23 cellular contexts compared by ENCODE assay signal in genomic region chr5:35880166-35880565, GRCh38. TPM values are rescaled to one million over a fixed set of nuclear protein-coding genes. Genes with fewer than 3 reads are reported as not detected.
A peak's percentile ranks its signal among the peaks of the same experiment; 100 is the strongest.
DNase-seq lines count a peak whose midpoint lies in the region; ATAC-seq and TF ChIP-seq lines count a peak whose summit lies in the region.
"Had no signal": no experiment of that assay in that cellular context is flagged by ENCODE, and none has a peak within 500 bp of the region (broad histone marks: within the 10 kb centered on the region; RNA-seq: fewer than 3 reads in every experiment).

No MANE protein-coding gene starts in this region.

- H3K27ac ChIP-seq in CD4-positive, alpha-beta T cell (ENCODE audit: low read depth, low read length): no peak overlapping the region
- H3K27ac ChIP-seq in body of pancreas: no peak overlapping the region
- H3K27ac ChIP-seq: esophagus squamous epithelium, left lung, testis, WERI-Rb-1 had no signal

- no peaks in the 10 kb centered on the region for H3K4me1 ChIP-seq in body of pancreas
- H3K4me1 ChIP-seq: testis had no signal

- no peaks in the 10 kb centered on the region for H3K27me3 ChIP-seq in CD4-positive, alpha-beta T cell (ENCODE audit: control insufficient read depth, insufficient read depth, low read length)
- H3K27me3 ChIP-seq in body of pancreas: no peaks in the 10 kb centered on the region
- H3K27me3 ChIP-seq: esophagus squamous epithelium, left lung, testis had no signal

- H3K27me3 Mint-ChIP-seq in T-helper 2 cell treated with Interferon-gamma antibody and Interleukin-4, amounts not matched to agents 5 μg/mL and 100 μg/mL, for 36 hours (ENCODE audit: low read depth): no peaks in the 10 kb centered on the region
- no peaks in the 10 kb centered on the region for H3K27me3 Mint-ChIP-seq in CD4-positive, alpha-beta T cell
- no peaks in the 10 kb centered on the region for H3K27me3 Mint-ChIP-seq in activated T-helper 2 cell treated with anti-CD3 and anti-CD28 coated beads, Interferon-gamma antibody, Interleukin-2, Interleukin-4, amounts not matched to agents 10 μg/mL and 5 μg/mL and 100 μg/mL, durations not matched to agents 14 hours and 24 hours and 36 hours (ENCODE audit: low read depth)

- WGBS in body of pancreas, 2 donors: 63 to 88% methylated on average over 1 of the region's 1 CpG

- no peak overlapping the region for H3K4me3 ChIP-seq in body of pancreas
- H3K4me3 ChIP-seq: esophagus squamous epithelium, left lung, testis had no signal

- TF ChIP-seq POLR2A in body of pancreas (IDR thresholded peaks at IDR 0.05): no peak

- POLR2A ChIA-PET in CD4-positive, alpha-beta T cell (lab: Charles Lee): interaction anchor here (0.7 to 5.9 kb wide), 25 partner anchors 7 to 229 kb away, joined by 3 to 104 read pairs (median 7); partner anchors contain the start of gene IL7R

- H3K4me3 Mint-ChIP-seq in T-helper 2 cell treated with Interferon-gamma antibody and Interleukin-4, amounts not matched to agents 5 μg/mL and 100 μg/mL, for 36 hours: no peak overlapping the region
- peak overlapping the region; percentile 46 for H3K4me3 Mint-ChIP-seq in CD4-positive, alpha-beta T cell
- no peak overlapping the region for H3K4me3 Mint-ChIP-seq in activated T-helper 2 cell treated with anti-CD3 and anti-CD28 coated beads, Interferon-gamma antibody, Interleukin-2, Interleukin-4, amounts not matched to agents 10 μg/mL and 5 μg/mL and 100 μg/mL, durations not matched to agents 14 hours and 24 hours and 36 hours (ENCODE audit: low read depth)

- no peaks in the 10 kb centered on the region for H3K9me3 ChIP-seq in CD4-positive, alpha-beta T cell (ENCODE audit: control insufficient read depth, low read length)
- H3K9me3 ChIP-seq in body of pancreas: no peaks in the 10 kb centered on the region
- H3K9me3 ChIP-seq: esophagus squamous epithelium, left lung, testis had no signal

- intact Hi-C loops in CD4-positive, alpha-beta T cell (cut with DNase I, micrococcal nuclease): loop anchor here in 1 of 2 experiments (5.0 kb wide), 1 partner anchor 42 kb away; no protein-coding TSS in a partner anchor
- intact Hi-C loops in activated T-helper 2 cell treated with anti-CD3 and anti-CD28 coated beads, Interferon-gamma antibody, Interleukin-2, Interleukin-4, amounts not matched to agents 10 μg/mL and 5 μg/mL and 100 μg/mL, durations not matched to agents 14 hours and 24 hours and 36 hours (cut with micrococcal nuclease): no loop called here
- intact Hi-C loops in left cardiac atrium (cut with DNase I) (no loop called here), body of pancreas (cut with DNase I) (no loop called here)

- peak overlapping the region; percentile 68 for H3K27ac Mint-ChIP-seq in T-helper 2 cell treated with Interferon-gamma antibody and Interleukin-4, amounts not matched to agents 5 μg/mL and 100 μg/mL, for 36 hours
- peak overlapping the region; percentile 65 for H3K27ac Mint-ChIP-seq in CD4-positive, alpha-beta T cell
- H3K27ac Mint-ChIP-seq in activated T-helper 2 cell treated with anti-CD3 and anti-CD28 coated beads, Interferon-gamma antibody, Interleukin-2, Interleukin-4, amounts not matched to agents 10 μg/mL and 5 μg/mL and 100 μg/mL, durations not matched to agents 14 hours and 24 hours and 36 hours: peak overlapping the region; percentile 40

- H3K36me3 Mint-ChIP-seq in T-helper 2 cell treated with Interferon-gamma antibody and Interleukin-4, amounts not matched to agents 5 μg/mL and 100 μg/mL, for 36 hours (ENCODE audit: low read depth): peaks cover 72% of the 10 kb centered on the region
- peaks cover 63% of the 10 kb centered on the region for H3K36me3 Mint-ChIP-seq in CD4-positive, alpha-beta T cell (ENCODE audit: low read depth)
- peaks cover 80% of the 10 kb centered on the region for H3K36me3 Mint-ChIP-seq in activated T-helper 2 cell treated with anti-CD3 and anti-CD28 coated beads, Interferon-gamma antibody, Interleukin-2, Interleukin-4, amounts not matched to agents 10 μg/mL and 5 μg/mL and 100 μg/mL, durations not matched to agents 14 hours and 24 hours and 36 hours (ENCODE audit: low read depth)

- H3K4me1 Mint-ChIP-seq in T-helper 2 cell treated with Interferon-gamma antibody and Interleukin-4, amounts not matched to agents 5 μg/mL and 100 μg/mL, for 36 hours (ENCODE audit: low read depth): peaks cover 62% of the 10 kb centered on the region
- H3K4me1 Mint-ChIP-seq in CD4-positive, alpha-beta T cell (ENCODE audit: low read depth): peaks cover 94% of the 10 kb centered on the region
- peaks cover 59% of the 10 kb centered on the region for H3K4me1 Mint-ChIP-seq in activated T-helper 2 cell treated with anti-CD3 and anti-CD28 coated beads, Interferon-gamma antibody, Interleukin-2, Interleukin-4, amounts not matched to agents 10 μg/mL and 5 μg/mL and 100 μg/mL, durations not matched to agents 14 hours and 24 hours and 36 hours (ENCODE audit: low read depth)

- ATAC-seq in CD4-positive, alpha-beta T cell (ENCODE audit: poor library complexity): no peak
- ATAC-seq in left cardiac atrium (no peak), body of pancreas (no peak)
- ATAC-seq: left lung, SK-N-SH treated with all-trans-retinoic acid at 6 μM for 48 hours had no signal

- DNase-seq in T-helper 2 cell treated with Interferon-gamma antibody and Interleukin-4, amounts not matched to agents 5 μg/mL and 100 μg/mL, for 36 hours (ENCODE audit: low spot score): no peak
- DNase-seq in T-helper 2 cell (no peak), NOMO-1 (lab: John Stamatoyannopoulos, UW; ENCODE audit: unreplicated experiment in 2 of 2) (peak; percentile 34 to 40), left cardiac atrium (no peak), mesenteric fat pad (ENCODE audit: low spot score) (no peak), body of pancreas (no peak)
- no peak for DNase-seq in CD4-positive, alpha-beta T cell
- DNase-seq in activated T-helper 2 cell treated with anti-CD3 and anti-CD28 coated beads, Interferon-gamma antibody, Interleukin-2, Interleukin-4, amounts not matched to agents 10 μg/mL and 5 μg/mL and 100 μg/mL, durations not matched to agents 14 hours and 24 hours and 36 hours (ENCODE audit: low spot score): no peak
- DNase-seq: central memory CD4-positive, alpha-beta T cell; effector CD4-positive, alpha-beta T cell; esophagus squamous epithelium; left lung; NCI-H1694 treated with DMSO at 0.1 percent for 48 hours; NCI-H2227 treated with DMSO at 0.1 percent for 48 hours; NCI-H82; stimulated activated CD4-positive, alpha-beta T cell treated with anti-CD3 and anti-CD28 coated beads, Interleukin-12 subunit alpha, Interleukin-12 subunit beta, amount 100 ng/mL, for 4 hours; testis; WERI-Rb-1 had no signal

- CTCF ChIA-PET in CD4-positive, alpha-beta T cell (lab: Charles Lee): interaction anchor here (1.2 to 4.7 kb wide), 4 partner anchors 18 to 103 kb away, joined by 3 to 20 read pairs (median 3); no protein-coding TSS in a partner anchor

- H3K36me3 ChIP-seq in body of pancreas (replicated peaks in 1 of 2; ENCODE audit: insufficient read depth in 1 of 2, low read depth in 2 of 2): no peaks in the 10 kb centered on the region
- H3K36me3 ChIP-seq: esophagus squamous epithelium, WERI-Rb-1 had no signal

- H3K9me3 Mint-ChIP-seq in T-helper 2 cell treated with Interferon-gamma antibody and Interleukin-4, amounts not matched to agents 5 μg/mL and 100 μg/mL, for 36 hours: peaks cover 5% of the 10 kb centered on the region
- H3K9me3 Mint-ChIP-seq in CD4-positive, alpha-beta T cell: peaks cover 13% of the 10 kb centered on the region
- no peaks in the 10 kb centered on the region for H3K9me3 Mint-ChIP-seq in activated T-helper 2 cell treated with anti-CD3 and anti-CD28 coated beads, Interferon-gamma antibody, Interleukin-2, Interleukin-4, amounts not matched to agents 10 μg/mL and 5 μg/mL and 100 μg/mL, durations not matched to agents 14 hours and 24 hours and 36 hours

- TF ChIP-seq CTCF in CD4-positive, alpha-beta T cell (IDR thresholded peaks at IDR 0.05): no peak
- TF ChIP-seq CTCF in body of pancreas (IDR thresholded peaks at IDR 0.05): no peak

RNA-seq across cellular contexts. Expression of gene IL7R, which starts 23.5 kb away (rescaled TPM):
- total RNA-seq in CD4-positive, alpha-beta T cell: 100 to 1,000 TPM; 623 to 638 TPM
- total RNA-seq in activated T-helper 2 cell treated with anti-CD3 and anti-CD28 coated beads, Interferon-gamma antibody, Interleukin-2, Interleukin-4, amounts not matched to agents 10 μg/mL and 5 μg/mL and 100 μg/mL, durations not matched to agents 14 hours and 24 hours and 36 hours: 60.9 and 66.9 TPM in 2 replicates
- total RNA-seq in left cardiac atrium: 10 to 100 TPM in 1 of 2 donors, 1 to 10 TPM in 1; 4.2 to 10.3 TPM
- total RNA-seq in mesenteric fat pad: 5.2 TPM
- total RNA-seq in body of pancreas: 10 to 100 TPM; 13.5 to 27.0 TPM
- total RNA-seq: H1 had no signal

RNA-seq across cellular contexts. Expression of gene CAPSL, which starts 58.3 kb away (rescaled TPM):
- total RNA-seq in CD4-positive, alpha-beta T cell: not detected
- 0.50 and 1.2 TPM in 2 replicates for total RNA-seq in activated T-helper 2 cell treated with anti-CD3 and anti-CD28 coated beads, Interferon-gamma antibody, Interleukin-2, Interleukin-4, amounts not matched to agents 10 μg/mL and 5 μg/mL and 100 μg/mL, durations not matched to agents 14 hours and 24 hours and 36 hours
- not detected for total RNA-seq in left cardiac atrium
- total RNA-seq in mesenteric fat pad: not detected
- total RNA-seq in body of pancreas: not detected
- total RNA-seq: esophagus squamous epithelium, H1, MCF 10A, mononuclear cell, RPMI7951 had no signal

Comparison
In these comparisons a context has a peak if more than half of its experiments do, and no peak if none do; other contexts are left out.
1. DNase-seq: peak in NOMO-1 (2 of 2); none in T-helper 2 cell treated with Interferon-gamma antibody and Interleukin-4, amounts not matched to agents 5 μg/mL and 100 μg/mL, for 36 hours (single experiment), T-helper 2 cell (0 of 5), CD4-positive, alpha-beta T cell (0 of 10), activated T-helper 2 cell treated with anti-CD3 and anti-CD28 coated beads, Interferon-gamma antibody, Interleukin-2, Interleukin-4, amounts not matched to agents 10 μg/mL and 5 μg/mL and 100 μg/mL, durations not matched to agents 14 hours and 24 hours and 36 hours (single experiment), left cardiac atrium (single experiment), mesenteric fat pad (single experiment) and body of pancreas (0 of 4).
2. Peak in every context shown above with its lines, with median percentiles within 50 percentile points of each other: H3K27ac Mint-ChIP-seq.